ENCODE assay signal across 24 cellular contexts in genomic region chr4:7285244-7286122, GRCh38.
DNase-seq lines count a peak whose midpoint lies in the region; ATAC-seq and TF ChIP-seq lines count a peak whose summit lies in the region.
"Had no signal": no experiment of that assay in that cellular context is flagged by ENCODE, and none has a peak within 500 bp of the region (broad histone marks: within the 10 kb centered on the region; RNA-seq: fewer than 3 reads in every experiment).

No MANE protein-coding gene starts in this region.

- no peaks in the 10 kb centered on the region for H3K9me3 ChIP-seq in gastroesophageal sphincter
- H3K9me3 ChIP-seq in aorta (ENCODE audit: control insufficient read depth, low read length) = no peaks in the 10 kb centered on the region
- H3K9me3 ChIP-seq: esophagus muscularis mucosa, SJSA1, spleen had no signal

- no peaks in the 10 kb centered on the region for H3K36me3 Mint-ChIP-seq in stimulated activated naive B cell treated with anti-CD40 and anti-IgM and Interleukin-4, amounts not matched to agents 10 μg/mL and 1 μg/mL and 100 μg/mL, for 72 hours
- H3K36me3 Mint-ChIP-seq: CD4-positive, CD25-positive, alpha-beta regulatory T cell had no signal

- H3K36me3 ChIP-seq in gastroesophageal sphincter = no peaks in the 10 kb centered on the region
- H3K36me3 ChIP-seq in aorta (ENCODE audit: control insufficient read depth in 1 of 2, insufficient read depth in 2 of 2, low read length in 1 of 2) = no peaks in the 10 kb centered on the region
- H3K36me3 ChIP-seq: esophagus muscularis mucosa, SJSA1, spleen had no signal

- peaks cover 0 to 19% (median 5%) of the 10 kb centered on the region in 3 donors for H3K4me1 ChIP-seq in gastroesophageal sphincter
- no peaks in the 10 kb centered on the region for H3K4me1 ChIP-seq in aorta (ENCODE audit: control insufficient read depth in 1 of 2, insufficient read depth in 2 of 2, low read length in 2 of 2)
- H3K4me1 ChIP-seq: SJSA1, spleen had no signal

- intact Hi-C loops in aorta (cut with DNase I) = no loop called here

- no peak overlapping the region for H3K4me3 Mint-ChIP-seq in stimulated activated naive CD8-positive, alpha-beta T cell treated with anti-CD3 and anti-CD28 coated beads, Interleukin-15, amount 100 ng/mL, for 72 hours
- H3K4me3 Mint-ChIP-seq in stimulated activated naive B cell treated with anti-CD40 and anti-IgM and Interleukin-4, amounts not matched to agents 10 μg/mL and 1 μg/mL and 100 μg/mL, for 72 hours = no peak overlapping the region
- H3K4me3 Mint-ChIP-seq: CD4-positive, CD25-positive, alpha-beta regulatory T cell had no signal

- H3K27ac ChIP-seq in gastroesophageal sphincter (peak overlapping the region in 2 of 4 donors; percentile 50 to 69), aorta (ENCODE audit: low read depth in 1 of 2, low read length in 2 of 2) (no peak overlapping the region)
- H3K27ac ChIP-seq: KMS-11, PC-9, SJSA1, spleen, WERI-Rb-1 had no signal

- H3K9me3 Mint-ChIP-seq in stimulated activated naive CD8-positive, alpha-beta T cell treated with anti-CD3 and anti-CD28 coated beads, Interleukin-15, amount 100 ng/mL, for 72 hours = no peaks in the 10 kb centered on the region
- H3K9me3 Mint-ChIP-seq in stimulated activated naive B cell treated with anti-CD40 and anti-IgM and Interleukin-4, amounts not matched to agents 10 μg/mL and 1 μg/mL and 100 μg/mL, for 72 hours = peaks cover 0 to 2% of the 10 kb centered on the region in 2 donors
- H3K9me3 Mint-ChIP-seq: CD4-positive, CD25-positive, alpha-beta regulatory T cell had no signal

- TF ChIP-seq CTCF in gastroesophageal sphincter (IDR thresholded peaks at IDR 0.05) = no peak
- TF ChIP-seq CTCF in omental fat pad (IDR thresholded peaks at IDR 0.05) = no peak
- TF ChIP-seq CTCF in GM10248 (IDR thresholded peaks at IDR 0.05; ENCODE audit: control extremely low read depth, extremely low read depth, low read depth, missing control alignments) = no peak

- CTCF ChIA-PET in GM10248 (lab: Yijun Ruan, JAX) = interaction anchor here (1.1 to 1.4 kb wide), 2 partner anchors 24 to 93 kb away, joined by 3 read pairs; partner anchors contain the start of gene SORCS2

- H3K4me3 ChIP-seq in gastroesophageal sphincter (no peak overlapping the region), aorta (ENCODE audit: low read length in 2 of 2) (no peak overlapping the region)
- H3K4me3 ChIP-seq: esophagus muscularis mucosa, PC-9, SJSA1, spleen had no signal

- no peaks in the 10 kb centered on the region for H3K4me1 Mint-ChIP-seq in stimulated activated naive CD8-positive, alpha-beta T cell treated with anti-CD3 and anti-CD28 coated beads, Interleukin-15, amount 100 ng/mL, for 72 hours
- H3K4me1 Mint-ChIP-seq in stimulated activated naive B cell treated with anti-CD40 and anti-IgM and Interleukin-4, amounts not matched to agents 10 μg/mL and 1 μg/mL and 100 μg/mL, for 72 hours = no peaks in the 10 kb centered on the region
- H3K4me1 Mint-ChIP-seq: CD4-positive, CD25-positive, alpha-beta regulatory T cell had no signal

- no peak for TF ChIP-seq EP300 in gastroesophageal sphincter (IDR thresholded peaks at IDR 0.05)

- H3K27ac Mint-ChIP-seq in stimulated activated naive CD8-positive, alpha-beta T cell treated with anti-CD3 and anti-CD28 coated beads, Interleukin-15, amount 100 ng/mL, for 72 hours = no peak overlapping the region
- H3K27ac Mint-ChIP-seq in stimulated activated naive B cell treated with anti-CD40 and anti-IgM and Interleukin-4, amounts not matched to agents 10 μg/mL and 1 μg/mL and 100 μg/mL, for 72 hours = no peak overlapping the region
- H3K27ac Mint-ChIP-seq: CD4-positive, CD25-positive, alpha-beta regulatory T cell had no signal

- H3K27me3 Mint-ChIP-seq in stimulated activated naive CD8-positive, alpha-beta T cell treated with anti-CD3 and anti-CD28 coated beads, Interleukin-15, amount 100 ng/mL, for 72 hours = peaks cover 37% of the 10 kb centered on the region
- peaks cover 18 to 21% of the 10 kb centered on the region in 2 donors for H3K27me3 Mint-ChIP-seq in stimulated activated naive B cell treated with anti-CD40 and anti-IgM and Interleukin-4, amounts not matched to agents 10 μg/mL and 1 μg/mL and 100 μg/mL, for 72 hours
- H3K27me3 Mint-ChIP-seq: CD4-positive, CD25-positive, alpha-beta regulatory T cell had no signal

- no peak for TF ChIP-seq POLR2A in gastroesophageal sphincter (IDR thresholded peaks at IDR 0.05)

- ATAC-seq in stimulated activated naive CD8-positive, alpha-beta T cell treated with anti-CD3 and anti-CD28 coated beads, Interleukin-15, amount 100 ng/mL, for 72 hours = peak; percentile 29
- no peak for ATAC-seq in stimulated activated naive CD8-positive, alpha-beta T cell treated with anti-CD3 and anti-CD28 coated beads, Interleukin-15, Interleukin-2, amounts not matched to agents 100 U/mL and 50 U/mL, for 24 hours
- ATAC-seq in gastroesophageal sphincter = peak; percentile 20
- peak; percentile 28 for ATAC-seq in omental fat pad (ENCODE audit: low FRiP score)
- peak; percentile 42 for ATAC-seq in aorta (ENCODE audit: low FRiP score)
- ATAC-seq in GM19328 (IDR thresholded peaks at IDR 0.05; ENCODE audit: unreplicated experiment) = no peak
- ATAC-seq in stimulated activated naive B cell treated with anti-CD40 and anti-IgM and Interleukin-4, amounts not matched to agents 10 μg/mL and 1 μg/mL and 100 μg/mL, for 72 hours (replicated peaks) = no peak

- WGBS in gastroesophageal sphincter (ENCODE audit: low coverage in 1 of 2), 2 donors = 80% methylated on average over 4 of the region's 34 CpGs; no CpG with 5 or more reads in 1 of the 2 donors
- 17% methylated on average over 34 of the region's 34 CpGs for WGBS in aorta, 2 donors

- no peak for DNase-seq in stimulated activated naive CD8-positive, alpha-beta T cell treated with anti-CD3 and anti-CD28 coated beads, Interleukin-15, amount 100 ng/mL, for 72 hours
- no peak for DNase-seq in stimulated activated naive CD8-positive, alpha-beta T cell treated with anti-CD3 and anti-CD28 coated beads, Interleukin-15, Interleukin-2, amounts not matched to agents 100 U/mL and 50 U/mL, for 24 hours
- DNase-seq in omental fat pad (ENCODE audit: low spot score) = no peak
- DNase-seq in aorta = peak; percentile 72 to 84
- no peak for DNase-seq in GM10248 (ENCODE audit: extremely low spot score)
- DNase-seq in stimulated activated naive B cell treated with anti-CD40 and anti-IgM and Interleukin-4, amounts not matched to agents 10 μg/mL and 1 μg/mL and 100 μg/mL, for 72 hours = no peak
- DNase-seq: ACHN; activated gamma-delta T cell treated with Interleukin-2 at 50 U/mL for 16 hours; CD4-positive, CD25-positive, alpha-beta regulatory T cell; central memory CD4-positive, alpha-beta T cell; DMS79 treated with DMSO at 0.1 percent for 48 hours; GOT3; NCI-H2081 treated with DMSO at 0.1 percent for 48 hours; NCI-H82; PC-9; spleen; stimulated activated CD4-positive, alpha-beta T cell treated with anti-CD3 and anti-CD28 coated beads, Interleukin-4, amount 100 ng/mL, for 4 hours; T-helper 2 cell; WERI-Rb-1 had no signal

- no peaks in the 10 kb centered on the region for H3K27me3 ChIP-seq in gastroesophageal sphincter
- no peaks in the 10 kb centered on the region for H3K27me3 ChIP-seq in aorta (ENCODE audit: control insufficient read depth in 1 of 2, insufficient read depth in 2 of 2, low read length in 1 of 2)
- H3K27me3 ChIP-seq: esophagus muscularis mucosa, SJSA1 had no signal

- POLR2A ChIA-PET in GM10248 (lab: Yijun Ruan, JAX) = interaction anchor here (0.6 kb wide), 1 partner anchor 345 kb away, joined by 4 read pairs; no protein-coding TSS in a partner anchor

Comparison
In these comparisons a context has a peak if more than half of its experiments do, and no peak if none do; other contexts are left out.
1. ATAC-seq: peak in stimulated activated naive CD8-positive, alpha-beta T cell treated with anti-CD3 and anti-CD28 coated beads, Interleukin-15, amount 100 ng/mL, for 72 hours (single experiment), gastroesophageal sphincter (single experiment), omental fat pad (single experiment) and aorta (single experiment); none in stimulated activated naive CD8-positive, alpha-beta T cell treated with anti-CD3 and anti-CD28 coated beads, Interleukin-15, Interleukin-2, amounts not matched to agents 100 U/mL and 50 U/mL, for 24 hours (single experiment), GM19328 (single experiment) and stimulated activated naive B cell treated with anti-CD40 and anti-IgM and Interleukin-4, amounts not matched to agents 10 μg/mL and 1 μg/mL and 100 μg/mL, for 72 hours (0 of 2).
2. DNase-seq: peak in aorta (2 of 2); none in stimulated activated naive CD8-positive, alpha-beta T cell treated with anti-CD3 and anti-CD28 coated beads, Interleukin-15, amount 100 ng/mL, for 72 hours (0 of 2), stimulated activated naive CD8-positive, alpha-beta T cell treated with anti-CD3 and anti-CD28 coated beads, Interleukin-15, Interleukin-2, amounts not matched to agents 100 U/mL and 50 U/mL, for 24 hours (single experiment), omental fat pad (single experiment), GM10248 (single experiment) and stimulated activated naive B cell treated with anti-CD40 and anti-IgM and Interleukin-4, amounts not matched to agents 10 μg/mL and 1 μg/mL and 100 μg/mL, for 72 hours (single experiment).